ENCODE assay signal across 10 cellular contexts in the genomic region with DNA sequence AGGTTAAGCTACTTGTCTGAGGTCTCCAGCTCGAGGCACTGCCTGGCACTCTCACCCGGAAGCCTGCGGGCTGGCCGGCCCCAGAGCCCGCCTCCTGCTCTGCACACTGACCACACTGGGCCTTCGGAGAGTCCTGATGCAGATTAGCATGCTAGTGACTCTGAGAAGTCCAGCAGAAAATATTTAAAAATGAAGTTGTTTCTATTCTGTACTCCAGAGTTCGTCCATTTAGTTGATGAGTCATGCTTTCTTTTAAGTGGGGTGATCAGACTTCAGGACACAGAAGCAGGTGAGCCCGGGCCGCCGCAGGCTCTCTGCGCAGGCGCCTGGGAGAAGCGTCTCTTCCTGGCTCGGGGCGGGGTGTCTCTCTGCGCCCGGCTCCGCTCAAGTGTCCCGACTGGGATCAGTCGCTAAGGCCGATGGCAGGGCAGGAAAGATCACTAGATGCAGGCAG. TPM values are rescaled to one million over a fixed set of nuclear protein-coding genes. Genes with fewer than 3 reads are reported as not detected.
DNase-seq lines count a peak whose midpoint lies in the region; ATAC-seq and TF ChIP-seq lines count a peak whose summit lies in the region.
"Had no signal": no experiment of that assay in that cellular context is flagged by ENCODE, and none has a peak within 500 bp of the region (broad histone marks: within the 10 kb centered on the region; RNA-seq: fewer than 3 reads in every experiment).

No MANE protein-coding gene starts in this region.

- peak; percentile 87 for ATAC-seq in lung (ENCODE audit: insufficient read depth, low FRiP score)

- H3K27me3 ChIP-seq in lung (ENCODE audit: control insufficient read depth, insufficient read depth) (no peaks in the 10 kb centered on the region), subcutaneous abdominal adipose tissue (ENCODE audit: control insufficient read depth in 5 of 5, insufficient read depth in 4 of 5, low read length in 5 of 5) (no peaks in the 10 kb centered on the region)

- no peaks in the 10 kb centered on the region for H3K36me3 ChIP-seq in lung (ENCODE audit: control insufficient read depth in 2 of 2, insufficient read depth in 2 of 2, low read length in 2 of 2)
- no peaks in the 10 kb centered on the region for H3K36me3 ChIP-seq in subcutaneous abdominal adipose tissue (ENCODE audit: control insufficient read depth in 5 of 5, insufficient read depth in 5 of 5, low read length in 5 of 5)

- 35 to 42% methylated on average over 21 of the region's 21 CpGs for whole genome bisulfite sequencing in lung, 2 donors

- H3K4me1 ChIP-seq in lung (ENCODE audit: control insufficient read depth in 2 of 2, insufficient read depth in 2 of 2, low read length in 2 of 2) (peaks cover 2% of the 10 kb centered on the region in 2 donors), subcutaneous abdominal adipose tissue (ENCODE audit: control insufficient read depth in 5 of 5, insufficient read depth in 5 of 5, low read length in 5 of 5) (peaks cover 2 to 18% (median 7%) of the 10 kb centered on the region in 5 donors)

- peak overlapping the region in 1 of 2 donors; percentile 52 for H3K27ac ChIP-seq in lung (ENCODE audit: low read depth in 1 of 2, low read length in 1 of 2)
- no peak overlapping the region for H3K27ac ChIP-seq in subcutaneous abdominal adipose tissue (ENCODE audit: low read depth, low read length)
- H3K27ac ChIP-seq: HL-60 had no signal

- in situ Hi-C loops in T47D (cut with HindIII; ENCODE audit: low pct_unique_long_range_greater_than_20kb, low sequenced_read_pairs) = no loop called here
- in situ Hi-C loops in KBM-7 (cut with MboI; ENCODE audit: low pct_unique_long_range_greater_than_20kb, low sequenced_read_pairs) = loop anchor here (25.0 kb wide), 1 partner anchor 275 kb away; a partner anchor contains a TSS

- peak; percentile 40 for DNase-seq in GM12865 (ENCODE audit: low read depth)
- peak; percentile 33 for DNase-seq in NCI-H526 treated with DMSO at 0.1 percent for 48 hours (lab: John Stamatoyannopoulos, UW)
- peak; percentile 41 to 60 for DNase-seq in T47D (ENCODE audit: low read depth in 1 of 2, low spot score in 1 of 2)
- peak; percentile 83 for DNase-seq in lung (ENCODE audit: low spot score)
- DNase-seq in AG08396 (ENCODE audit: low spot score) = no peak
- DNase-seq in KBM-7 = no peak
- DNase-seq in NOMO-1 (lab: John Stamatoyannopoulos, UW; ENCODE audit: unreplicated experiment in 2 of 2) = no peak

- H3K9me3 ChIP-seq in lung (ENCODE audit: control insufficient read depth in 2 of 2, insufficient read depth in 1 of 2, low read length in 1 of 2) = peaks cover 0 to 1% of the 10 kb centered on the region in 2 donors
- no peaks in the 10 kb centered on the region for H3K9me3 ChIP-seq in subcutaneous abdominal adipose tissue (ENCODE audit: control insufficient read depth in 5 of 5, low read length in 5 of 5)

- TF ChIP-seq CTCF in GM12865 (IDR thresholded peaks at IDR 0.05; ENCODE audit: insufficient read depth, low read depth, low read length, missing control alignments) = no peak
- no peak for TF ChIP-seq CTCF in lung (IDR thresholded peaks at IDR 0.05; ENCODE audit: control extremely low read depth, extremely low read depth)

- peak overlapping the region in 2 of 5 donors; percentile 16 to 54 for H3K9ac ChIP-seq in subcutaneous abdominal adipose tissue (ENCODE audit: low read length in 5 of 5)

- H3K4me3 ChIP-seq in GM12865 (ENCODE audit: low read depth, low read length) = no peak overlapping the region
- H3K4me3 ChIP-seq in lung = no peak overlapping the region
- H3K4me3 ChIP-seq in subcutaneous abdominal adipose tissue (ENCODE audit: low read depth in 1 of 5, low read length in 5 of 5) = peak overlapping the region; percentile 13 to 64 (median 43)

RNA-seq across cellular contexts. Expression of a gene that starts 32.5 kb away (rescaled TPM):
- total RNA-seq in lung = not detected
- polyA plus RNA-seq in lung = not detected
- total RNA-seq: fibroblast of lung had no signal
- polyA plus RNA-seq: fibroblast of lung had no signal

Comparison
In these comparisons a context has a peak if more than half of its experiments do, and no peak if none do; other contexts are left out.
1. DNase-seq: peak in GM12865 (single experiment), NCI-H526 treated with DMSO at 0.1 percent for 48 hours (single experiment), T47D (2 of 2) and lung (single experiment); none in AG08396 (single experiment), KBM-7 (single experiment) and NOMO-1 (0 of 2).
2. H3K4me3 ChIP-seq: peak in subcutaneous abdominal adipose tissue (5 of 5); none in GM12865 (single experiment) and lung (single experiment).